ENCODE assay signal across 24 cellular contexts in the genomic region with DNA sequence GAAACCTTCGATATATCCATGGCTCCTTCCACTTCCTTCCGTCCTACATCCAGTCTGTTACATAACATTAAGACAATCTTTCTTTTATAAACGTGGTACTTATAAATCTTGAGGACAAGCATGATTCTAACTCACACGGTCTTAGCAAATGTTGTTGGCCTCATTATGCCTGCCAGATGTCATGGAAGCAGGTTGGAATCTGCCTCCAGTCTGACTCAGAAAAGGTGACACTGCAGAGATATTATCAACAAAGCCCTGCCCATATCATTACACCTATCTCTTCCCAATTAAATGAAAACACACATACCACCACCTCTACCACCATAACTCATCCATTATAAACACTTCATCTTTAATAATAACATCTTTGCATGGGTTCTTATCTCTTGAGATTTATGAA.
"Had no signal": no experiment of that assay in that cellular context is flagged by ENCODE, and none has a peak within 500 bp of the region (broad histone marks: within the 10 kb centered on the region; RNA-seq: fewer than 3 reads in every experiment).

No MANE protein-coding gene starts in this region.

- H3K4me1 ChIP-seq: prostate gland, tibial artery, uterus had no signal

- H3K36me3 ChIP-seq: left ventricle myocardium inferior, ovary, prostate gland, suprapubic skin, thoracic aorta, tibial artery, uterus had no signal

- H3K4me3 ChIP-seq: hepatocyte, left ventricle myocardium inferior, lung, mucosa of descending colon, ovary, prostate gland, skin epidermis, suprapubic skin, thoracic aorta, tibial artery, uterus had no signal

- H3K27me3 ChIP-seq: hepatocyte, ovary, suprapubic skin, tibial artery, uterus had no signal

- ATAC-seq: mucosa of descending colon; naive thymus-derived CD4-positive, alpha-beta T cell; natural killer cell treated with Interleukin-12 subunit alpha and Interleukin-12 subunit beta and Interleukin-15 and Interleukin-18, amount 100 ng/mL, for 72 hours; right cardiac atrium; sciatic nerve; stimulated activated naive B cell treated with anti-CD40 and anti-IgM and Interleukin-4, amounts not matched to agents 10 μg/mL and 1 μg/mL and 100 μg/mL, for 72 hours had no signal

- H3K27ac ChIP-seq: hepatocyte, left ventricle myocardium inferior, ovary, prostate gland, skin epidermis, suprapubic skin, thoracic aorta, tibial artery, uterus had no signal

- DNase-seq: islet precursor cell; left ventricle myocardium inferior; midbrain; mucosa of descending colon; naive thymus-derived CD4-positive, alpha-beta T cell; ovary; posterior cingulate gyrus; retina; right cardiac atrium; stimulated activated CD4-positive, alpha-beta T cell treated with anti-CD3 and anti-CD28 coated beads, Interleukin-12 subunit alpha, Interleukin-12 subunit beta, amount 100 ng/mL, for 4 hours; stimulated activated CD4-positive, alpha-beta T cell treated with anti-CD3 and anti-CD28 coated beads, Interleukin-15, amount 100 ng/mL, for 24 hours; stimulated activated CD4-positive, alpha-beta T cell treated with anti-CD3 and anti-CD28 coated beads, Interleukin-2, amount 100 ng/mL, for 24 hours; stimulated activated CD4-positive, alpha-beta T cell treated with anti-CD3 and anti-CD28 coated beads, Interleukin-4, amount 100 ng/mL, for 1 hour; stimulated activated naive B cell treated with anti-CD40 and anti-IgM and Interleukin-4, amounts not matched to agents 10 μg/mL and 1 μg/mL and 100 μg/mL, for 72 hours; tibial artery; uterus had no signal
